In the genomic region with DNA sequence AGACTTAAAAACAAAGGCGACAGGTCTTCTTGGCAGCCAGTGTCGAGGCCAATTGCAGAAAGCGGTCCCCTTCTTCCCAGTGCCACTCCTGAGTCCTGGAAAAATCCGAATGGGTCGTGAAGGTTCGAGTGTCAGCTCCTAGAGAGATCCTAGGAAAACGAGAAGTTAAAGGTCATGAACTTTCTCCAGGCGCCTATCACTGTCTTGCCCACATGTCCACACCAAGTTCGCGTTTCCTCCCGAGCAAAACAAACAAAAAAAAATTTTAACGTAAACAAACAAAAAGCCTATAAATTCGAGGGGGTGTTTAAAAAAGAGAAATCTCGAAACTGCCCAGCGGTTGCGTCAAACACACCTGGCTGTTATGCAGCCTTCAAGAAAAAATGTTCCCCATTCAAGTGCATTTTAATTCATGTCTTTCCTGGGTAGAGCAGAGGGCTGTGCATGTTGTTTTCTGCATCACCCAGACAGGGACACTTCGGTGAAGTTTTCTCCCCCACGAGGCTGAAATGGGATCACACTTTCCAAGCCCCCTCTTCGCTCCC, we compare ENCODE assay signal across 8 cellular contexts. TPM values are rescaled to one million over a fixed set of nuclear protein-coding genes. Genes with fewer than 3 reads are reported as not detected.
DNase-seq lines count a peak whose midpoint lies in the region; ATAC-seq, FAIRE-seq and TF ChIP-seq lines count a peak whose summit lies in the region.

No MANE protein-coding gene starts in this region.

- peak overlapping the region; percentile 48 to 82 for H3K4me3 ChIP-seq in kidney (ENCODE audit: low read length in 2 of 2)
- peak overlapping the region; percentile 84 for H3K4me3 ChIP-seq in thoracic aorta

- no peaks in the 10 kb centered on the region for H3K9me3 ChIP-seq in CD4-positive, alpha-beta T cell (ENCODE audit: control insufficient read depth, low read length)
- H3K9me3 ChIP-seq in kidney (ENCODE audit: control insufficient read depth in 1 of 2, low read length in 2 of 2), result no peaks in the 10 kb centered on the region
- H3K9me3 ChIP-seq in thoracic aorta, result no peaks in the 10 kb centered on the region

- peak in 1 of 10 experiments; percentile 11 for DNase-seq in CD4-positive, alpha-beta T cell
- DNase-seq in activated T-helper 1 cell treated with anti-CD3 and anti-CD28 coated beads, Interleukin-12 subunit alpha, Interleukin-12 subunit beta, Interleukin-2, Interleukin-4 antibody, amounts not matched to agents 30 ng/mL and 10 ng/mL and 1 ng/mL, durations not matched to agents 14 hours and 24 hours and 36 hours (ENCODE audit: low spot score), result no peak
- DNase-seq in kidney (no peak), thoracic aorta (ENCODE audit: low spot score) (no peak), AG08396 (ENCODE audit: low spot score) (no peak), urothelium cell line (ENCODE audit: low spot score) (no peak)
- DNase-seq in activated CD8-positive, alpha-beta memory T cell treated with anti-CD3 and anti-CD28 coated beads, Interleukin-2, amount 50 U/mL, for 48 hours, result no peak

- H3K27me3 Mint-ChIP-seq in CD4-positive, alpha-beta T cell, result no peaks in the 10 kb centered on the region
- no peaks in the 10 kb centered on the region for H3K27me3 Mint-ChIP-seq in activated T-helper 1 cell treated with anti-CD3 and anti-CD28 coated beads, Interleukin-12 subunit alpha, Interleukin-12 subunit beta, Interleukin-2, Interleukin-4 antibody, amounts not matched to agents 30 ng/mL and 10 ng/mL and 1 ng/mL, durations not matched to agents 14 hours and 24 hours and 36 hours (ENCODE audit: insufficient read depth)

- H3K4me1 ChIP-seq in kidney (ENCODE audit: control insufficient read depth in 1 of 2, insufficient read depth in 1 of 2, low read depth in 1 of 2, low read length in 2 of 2) (peaks cover 17 to 20% of the 10 kb centered on the region in 2 donors), thoracic aorta (ENCODE audit: control insufficient read depth in 1 of 2, low read depth in 2 of 2) (peaks cover 9 to 34% of the 10 kb centered on the region in 2 donors)

- peaks cover 6% of the 10 kb centered on the region for H3K36me3 Mint-ChIP-seq in CD4-positive, alpha-beta T cell (ENCODE audit: low read depth)
- H3K36me3 Mint-ChIP-seq in activated T-helper 1 cell treated with anti-CD3 and anti-CD28 coated beads, Interleukin-12 subunit alpha, Interleukin-12 subunit beta, Interleukin-2, Interleukin-4 antibody, amounts not matched to agents 30 ng/mL and 10 ng/mL and 1 ng/mL, durations not matched to agents 14 hours and 24 hours and 36 hours (ENCODE audit: low read depth), result peaks cover 19% of the 10 kb centered on the region

- H3K27ac Mint-ChIP-seq in CD4-positive, alpha-beta T cell, result peak overlapping the region; percentile 78
- peak overlapping the region; percentile 81 for H3K27ac Mint-ChIP-seq in activated T-helper 1 cell treated with anti-CD3 and anti-CD28 coated beads, Interleukin-12 subunit alpha, Interleukin-12 subunit beta, Interleukin-2, Interleukin-4 antibody, amounts not matched to agents 30 ng/mL and 10 ng/mL and 1 ng/mL, durations not matched to agents 14 hours and 24 hours and 36 hours

- H3K4me3 Mint-ChIP-seq in CD4-positive, alpha-beta T cell, result peak overlapping the region; percentile 95
- peak overlapping the region; percentile 85 for H3K4me3 Mint-ChIP-seq in activated T-helper 1 cell treated with anti-CD3 and anti-CD28 coated beads, Interleukin-12 subunit alpha, Interleukin-12 subunit beta, Interleukin-2, Interleukin-4 antibody, amounts not matched to agents 30 ng/mL and 10 ng/mL and 1 ng/mL, durations not matched to agents 14 hours and 24 hours and 36 hours

- H3K9me3 Mint-ChIP-seq in CD4-positive, alpha-beta T cell, result no peaks in the 10 kb centered on the region
- no peaks in the 10 kb centered on the region for H3K9me3 Mint-ChIP-seq in activated T-helper 1 cell treated with anti-CD3 and anti-CD28 coated beads, Interleukin-12 subunit alpha, Interleukin-12 subunit beta, Interleukin-2, Interleukin-4 antibody, amounts not matched to agents 30 ng/mL and 10 ng/mL and 1 ng/mL, durations not matched to agents 14 hours and 24 hours and 36 hours

- H3K36me3 ChIP-seq in kidney (ENCODE audit: control insufficient read depth in 1 of 2, insufficient read depth in 2 of 2, low read length in 2 of 2), result no peaks in the 10 kb centered on the region
- H3K36me3 ChIP-seq in thoracic aorta, result no peaks in the 10 kb centered on the region

- POLR2A ChIA-PET in CD4-positive, alpha-beta T cell (lab: Charles Lee), result interaction anchor here (1.0 to 4.3 kb wide), 4 partner anchors 16 to 294 kb away, joined by 5 to 55 read pairs (median 8); a partner anchor contains a TSS

- peak overlapping the region; percentile 54 to 82 for H3K9ac ChIP-seq in kidney (ENCODE audit: low read length in 2 of 2)

- H3K27me3 ChIP-seq in CD4-positive, alpha-beta T cell (ENCODE audit: control insufficient read depth, insufficient read depth, low read length), result no peaks in the 10 kb centered on the region
- no peaks in the 10 kb centered on the region for H3K27me3 ChIP-seq in thoracic aorta (replicated peaks; ENCODE audit: insufficient read depth)

- peaks cover 22% of the 10 kb centered on the region for H3K4me1 Mint-ChIP-seq in CD4-positive, alpha-beta T cell (ENCODE audit: low read depth)
- peaks cover 29% of the 10 kb centered on the region for H3K4me1 Mint-ChIP-seq in activated T-helper 1 cell treated with anti-CD3 and anti-CD28 coated beads, Interleukin-12 subunit alpha, Interleukin-12 subunit beta, Interleukin-2, Interleukin-4 antibody, amounts not matched to agents 30 ng/mL and 10 ng/mL and 1 ng/mL, durations not matched to agents 14 hours and 24 hours and 36 hours (ENCODE audit: low read depth)

- no peak for TF ChIP-seq CTCF in CD4-positive, alpha-beta T cell (IDR thresholded peaks at IDR 0.05)
- TF ChIP-seq CTCF in kidney (IDR thresholded peaks at IDR 0.05; ENCODE audit: borderline replicate concordance, extremely low read depth, insufficient read depth) (no peak), thoracic aorta (IDR thresholded peaks at IDR 0.05) (no peak)

- intact Hi-C loops in CD4-positive, alpha-beta T cell (cut with DNase I, micrococcal nuclease), result loop anchor here (2.0 to 10.0 kb wide), 4 partner anchors 163 to 1285 kb away; a partner anchor contains a TSS
- intact Hi-C loops in activated T-helper 1 cell treated with anti-CD3 and anti-CD28 coated beads, Interleukin-12 subunit alpha, Interleukin-12 subunit beta, Interleukin-2, Interleukin-4 antibody, amounts not matched to agents 30 ng/mL and 10 ng/mL and 1 ng/mL, durations not matched to agents 14 hours and 24 hours and 36 hours (cut with micrococcal nuclease), result loop anchor here (5.0 to 10.0 kb wide), 2 partner anchors 257 to 510 kb away; no protein-coding TSS in a partner anchor
- intact Hi-C loops in kidney (cut with DNase I), result no loop called here

- CTCF ChIA-PET in CD4-positive, alpha-beta T cell (lab: Charles Lee), result interaction anchor here (2.1 kb wide), 1 partner anchor 105 kb away, joined by 4 read pairs; no protein-coding TSS in a partner anchor

- FAIRE-seq in kidney (lab: Jason Lieb, UNC) (no peak), urothelium cell line (lab: Jason Lieb, UNC) (no peak)

- ATAC-seq in CD4-positive, alpha-beta T cell (ENCODE audit: poor library complexity), result peak; percentile 2
- ATAC-seq in HG02642 (IDR thresholded peaks at IDR 0.05; ENCODE audit: poor library complexity, unreplicated experiment) (peak; percentile 0), thoracic aorta (ENCODE audit: insufficient number of reproducible peaks, low FRiP score, low read depth) (no peak)

- no peak overlapping the region for H3K27ac ChIP-seq in CD4-positive, alpha-beta T cell (ENCODE audit: low read depth, low read length)
- H3K27ac ChIP-seq in kidney (ENCODE audit: low read depth in 2 of 2, low read length in 2 of 2) (peak overlapping the region; percentile 5 to 97), thoracic aorta (peak overlapping the region; percentile 92 to 96)

RNA-seq across cellular contexts. Expression of a gene that starts 1.5 kb away (rescaled TPM):
- 10 to 100 TPM; 38.4 to 43.4 TPM for total RNA-seq in CD4-positive, alpha-beta T cell
- 51.1 and 59.4 TPM in 2 replicates for total RNA-seq in activated T-helper 1 cell treated with anti-CD3 and anti-CD28 coated beads, Interleukin-12 subunit alpha, Interleukin-12 subunit beta, Interleukin-2, Interleukin-4 antibody, amounts not matched to agents 30 ng/mL and 10 ng/mL and 1 ng/mL, durations not matched to agents 14 hours and 24 hours and 36 hours
- total RNA-seq in kidney (74.3 TPM), thoracic aorta (100 to 1,000 TPM in 1 of 2 donors, 10 to 100 TPM in 1; 95.6 to 101 TPM)
- 12.7 TPM for polyA plus RNA-seq in kidney (ENCODE audit: insufficient read depth, low read depth, low replicate concordance)
